1 cellular context compared by ENCODE assay signal in the genomic region with DNA sequence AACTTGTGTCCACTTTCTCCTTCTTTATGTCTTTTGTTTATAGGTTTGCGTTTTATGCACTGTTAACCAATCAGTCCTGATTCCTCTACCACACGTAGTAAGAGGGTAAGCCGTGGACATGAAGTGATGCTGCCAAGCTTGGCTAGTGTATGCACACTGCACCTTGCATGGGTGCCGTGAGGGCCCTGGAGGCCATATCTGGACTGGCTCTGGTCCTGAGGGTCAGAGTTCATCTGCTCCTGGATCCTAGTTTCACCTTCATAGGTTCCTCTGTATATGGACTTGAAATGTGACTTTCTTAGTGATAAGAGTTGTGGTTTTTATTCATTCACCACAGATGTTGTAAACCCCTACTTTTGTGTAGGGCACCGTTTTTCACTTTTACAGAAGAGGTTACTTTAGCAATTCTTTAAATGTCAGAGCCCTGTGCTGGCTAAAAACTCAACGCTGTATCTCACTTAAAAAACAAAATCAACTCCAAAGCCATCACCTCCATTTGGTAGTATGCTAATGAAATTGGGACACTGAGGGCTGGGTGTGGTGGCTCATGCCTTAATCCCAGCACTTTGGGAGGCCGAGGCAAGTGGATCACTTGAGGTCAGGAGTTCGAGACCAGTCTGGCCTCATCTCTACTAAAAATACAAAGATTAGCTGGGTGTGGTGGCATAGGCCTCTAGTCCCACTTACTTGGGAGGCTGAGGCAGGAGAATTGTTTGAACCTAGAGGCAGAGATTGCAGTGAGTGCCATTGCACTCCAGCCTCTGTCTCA.
TF ChIP-seq lines count a peak whose summit lies in the region.

No MANE protein-coding gene starts in this region.

TF ChIP-seq in K562, 482 proteins besides CTCF, POLR2A, EP300 and RAD21 (continues in another document):
- TF ChIP-seq ZNF655 (CRISPR knock-in tag; IDR thresholded peaks at IDR 0.05) (no peak), RCOR1 (IDR thresholded peaks at IDR 0.05; ENCODE audit: borderline replicate concordance in 1 of 2, low read depth in 2 of 2, low read length in 2 of 2) (0 out of 4 replicates have a peak, but pooled peaks of 1 of the 2 experiments have one; percentile 8), NR4A1 (CRISPR knock-in tag; IDR thresholded peaks at IDR 0.05) (no peak), NR4A1 (tag; IDR thresholded peaks at IDR 0.05) (no peak), NR2C2 (CRISPR knock-in tag; IDR thresholded peaks at IDR 0.05) (peak; percentile 79; the same call in 1 of the 2 replicates), NR2C2 (tag; IDR thresholded peaks at IDR 0.05) (peak; percentile 67), TRIM24 (IDR thresholded peaks at IDR 0.05) (no peak), NELFE (IDR thresholded peaks at IDR 0.05; ENCODE audit: insufficient read depth, insufficient read length) (no peak), ZNF445 (CRISPR knock-in tag; IDR thresholded peaks at IDR 0.05; ENCODE audit: low read depth) (no peak), MIER1 (IDR thresholded peaks at IDR 0.05; ENCODE audit: low read depth) (no peak), HMGXB4 (CRISPR knock-in tag; IDR thresholded peaks at IDR 0.05) (no peak), MITF (IDR thresholded peaks at IDR 0.05) (no peak), IRF1 (CRISPR knock-in tag; IDR thresholded peaks at IDR 0.05; ENCODE audit: borderline replicate concordance) (no peak), PURB (CRISPR knock-in tag; IDR thresholded peaks at IDR 0.05; ENCODE audit: low read depth) (no peak), ZBED1 (IDR thresholded peaks at IDR 0.05) (no peak), CREB3 (tag; conservative IDR thresholded peaks at IDR 0.05; ENCODE audit: low read depth) (no peak), ZBTB40 (IDR thresholded peaks at IDR 0.05) (no peak), ZBTB40 (CRISPR knock-in tag; IDR thresholded peaks at IDR 0.05) (no peak), NFATC3 (IDR thresholded peaks at IDR 0.05) (no peak), JUN (IDR thresholded peaks at IDR 0.05; ENCODE audit: borderline replicate concordance, low read depth, low read length) (no peak), JUN (CRISPR knock-in tag; IDR thresholded peaks at IDR 0.05; ENCODE audit: borderline replicate concordance) (no peak), HMG20B (CRISPR knock-in tag; IDR thresholded peaks at IDR 0.05) (no peak)
- TF ChIP-seq, protein P1, sequence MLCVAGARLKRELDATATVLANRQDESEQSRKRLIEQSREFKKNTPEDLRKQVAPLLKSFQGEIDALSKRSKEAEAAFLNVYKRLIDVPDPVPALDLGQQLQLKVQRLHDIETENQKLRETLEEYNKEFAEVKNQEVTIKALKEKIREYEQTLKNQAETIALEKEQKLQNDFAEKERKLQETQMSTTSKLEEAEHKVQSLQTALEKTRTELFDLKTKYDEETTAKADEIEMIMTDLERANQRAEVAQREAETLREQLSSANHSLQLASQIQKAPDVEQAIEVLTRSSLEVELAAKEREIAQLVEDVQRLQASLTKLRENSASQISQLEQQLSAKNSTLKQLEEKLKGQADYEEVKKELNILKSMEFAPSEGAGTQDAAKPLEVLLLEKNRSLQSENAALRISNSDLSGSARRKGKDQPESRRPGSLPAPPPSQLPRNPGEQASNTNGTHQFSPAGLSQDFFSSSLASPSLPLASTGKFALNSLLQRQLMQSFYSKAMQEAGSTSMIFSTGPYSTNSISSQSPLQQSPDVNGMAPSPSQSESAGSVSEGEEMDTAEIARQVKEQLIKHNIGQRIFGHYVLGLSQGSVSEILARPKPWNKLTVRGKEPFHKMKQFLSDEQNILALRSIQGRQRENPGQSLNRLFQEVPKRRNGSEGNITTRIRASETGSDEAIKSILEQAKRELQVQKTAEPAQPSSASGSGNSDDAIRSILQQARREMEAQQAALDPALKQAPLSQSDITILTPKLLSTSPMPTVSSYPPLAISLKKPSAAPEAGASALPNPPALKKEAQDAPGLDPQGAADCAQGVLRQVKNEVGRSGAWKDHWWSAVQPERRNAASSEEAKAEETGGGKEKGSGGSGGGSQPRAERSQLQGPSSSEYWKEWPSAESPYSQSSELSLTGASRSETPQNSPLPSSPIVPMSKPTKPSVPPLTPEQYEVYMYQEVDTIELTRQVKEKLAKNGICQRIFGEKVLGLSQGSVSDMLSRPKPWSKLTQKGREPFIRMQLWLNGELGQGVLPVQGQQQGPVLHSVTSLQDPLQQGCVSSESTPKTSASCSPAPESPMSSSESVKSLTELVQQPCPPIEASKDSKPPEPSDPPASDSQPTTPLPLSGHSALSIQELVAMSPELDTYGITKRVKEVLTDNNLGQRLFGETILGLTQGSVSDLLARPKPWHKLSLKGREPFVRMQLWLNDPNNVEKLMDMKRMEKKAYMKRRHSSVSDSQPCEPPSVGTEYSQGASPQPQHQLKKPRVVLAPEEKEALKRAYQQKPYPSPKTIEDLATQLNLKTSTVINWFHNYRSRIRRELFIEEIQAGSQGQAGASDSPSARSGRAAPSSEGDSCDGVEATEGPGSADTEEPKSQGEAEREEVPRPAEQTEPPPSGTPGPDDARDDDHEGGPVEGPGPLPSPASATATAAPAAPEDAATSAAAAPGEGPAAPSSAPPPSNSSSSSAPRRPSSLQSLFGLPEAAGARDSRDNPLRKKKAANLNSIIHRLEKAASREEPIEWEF (CRISPR knock-in tag; IDR thresholded peaks at IDR 0.05): no peak
- TF ChIP-seq, protein P2, sequence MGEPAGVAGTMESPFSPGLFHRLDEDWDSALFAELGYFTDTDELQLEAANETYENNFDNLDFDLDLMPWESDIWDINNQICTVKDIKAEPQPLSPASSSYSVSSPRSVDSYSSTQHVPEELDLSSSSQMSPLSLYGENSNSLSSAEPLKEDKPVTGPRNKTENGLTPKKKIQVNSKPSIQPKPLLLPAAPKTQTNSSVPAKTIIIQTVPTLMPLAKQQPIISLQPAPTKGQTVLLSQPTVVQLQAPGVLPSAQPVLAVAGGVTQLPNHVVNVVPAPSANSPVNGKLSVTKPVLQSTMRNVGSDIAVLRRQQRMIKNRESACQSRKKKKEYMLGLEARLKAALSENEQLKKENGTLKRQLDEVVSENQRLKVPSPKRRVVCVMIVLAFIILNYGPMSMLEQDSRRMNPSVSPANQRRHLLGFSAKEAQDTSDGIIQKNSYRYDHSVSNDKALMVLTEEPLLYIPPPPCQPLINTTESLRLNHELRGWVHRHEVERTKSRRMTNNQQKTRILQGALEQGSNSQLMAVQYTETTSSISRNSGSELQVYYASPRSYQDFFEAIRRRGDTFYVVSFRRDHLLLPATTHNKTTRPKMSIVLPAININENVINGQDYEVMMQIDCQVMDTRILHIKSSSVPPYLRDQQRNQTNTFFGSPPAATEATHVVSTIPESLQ (CRISPR knock-in tag; IDR thresholded peaks at IDR 0.05): no peak
- TF ChIP-seq, protein P3, sequence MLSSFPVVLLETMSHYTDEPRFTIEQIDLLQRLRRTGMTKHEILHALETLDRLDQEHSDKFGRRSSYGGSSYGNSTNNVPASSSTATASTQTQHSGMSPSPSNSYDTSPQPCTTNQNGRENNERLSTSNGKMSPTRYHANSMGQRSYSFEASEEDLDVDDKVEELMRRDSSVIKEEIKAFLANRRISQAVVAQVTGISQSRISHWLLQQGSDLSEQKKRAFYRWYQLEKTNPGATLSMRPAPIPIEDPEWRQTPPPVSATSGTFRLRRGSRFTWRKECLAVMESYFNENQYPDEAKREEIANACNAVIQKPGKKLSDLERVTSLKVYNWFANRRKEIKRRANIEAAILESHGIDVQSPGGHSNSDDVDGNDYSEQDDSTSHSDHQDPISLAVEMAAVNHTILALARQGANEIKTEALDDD (IDR thresholded peaks at IDR 0.05): peak; percentile 24; the same call in 1 of the 2 replicates
